Comparison of ENCODE assay signal across 16 cellular contexts in the genomic region with DNA sequence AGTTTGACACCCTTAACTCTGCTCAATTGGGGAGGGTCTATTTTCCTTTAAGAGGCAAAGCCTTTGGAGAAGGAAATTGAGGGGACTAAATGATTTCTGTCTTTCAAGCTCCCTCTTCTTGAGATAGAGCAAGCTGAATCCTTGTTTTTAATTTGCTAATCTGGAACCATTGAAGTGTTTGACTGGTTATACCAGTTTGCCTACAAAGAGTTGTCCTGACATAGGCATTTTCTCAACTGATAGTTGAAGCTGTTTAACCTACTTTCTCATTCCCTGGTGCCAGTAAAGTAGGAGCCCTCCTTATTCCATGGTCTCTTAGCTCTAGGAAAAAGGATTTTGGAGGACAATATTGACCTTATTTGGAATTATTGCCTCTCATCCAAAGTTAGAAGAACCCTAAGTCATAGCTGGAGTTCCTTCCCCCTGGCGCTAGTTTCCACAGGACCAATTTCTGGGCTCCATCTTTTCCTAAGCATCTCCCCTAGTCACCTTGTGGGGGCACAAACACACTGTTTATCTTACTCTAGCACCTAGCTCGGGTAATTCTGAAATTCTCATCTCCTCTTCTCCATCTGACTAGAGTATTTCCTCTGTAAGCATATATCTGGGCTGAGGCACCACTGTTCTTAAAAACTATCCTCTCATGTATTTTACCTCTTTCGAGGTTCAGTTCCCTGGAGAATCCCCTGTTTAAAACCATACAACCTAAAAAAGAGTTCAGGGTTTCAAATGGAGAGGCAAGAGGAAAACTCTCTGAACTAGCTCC. TPM values are rescaled to one million over a fixed set of nuclear protein-coding genes. Genes with fewer than 3 reads are reported as not detected.
DNase-seq lines count a peak whose midpoint lies in the region; ATAC-seq and TF ChIP-seq lines count a peak whose summit lies in the region.
"Had no signal": no experiment of that assay in that cellular context is flagged by ENCODE, and none has a peak within 500 bp of the region (broad histone marks: within the 10 kb centered on the region; RNA-seq: fewer than 3 reads in every experiment).

No MANE protein-coding gene starts in this region.

- H3K4me1 ChIP-seq in CD8-positive, alpha-beta T cell (ENCODE audit: insufficient read depth, low read length), result peaks cover 74% of the 10 kb centered on the region
- H3K4me1 ChIP-seq in right atrium auricular region, result peaks cover 0 to 23% of the 10 kb centered on the region in 2 donors

- POLR2A ChIA-PET in CD8-positive, alpha-beta T cell (lab: Charles Lee), result interaction anchor here (0.6 to 1.0 kb wide), 2 partner anchors 12 to 129 kb away, joined by 4 to 5 read pairs; no protein-coding TSS in a partner anchor

- ATAC-seq in CD8-positive, alpha-beta T cell, result no peak
- no peak for ATAC-seq in HG03097 (IDR thresholded peaks at IDR 0.05; ENCODE audit: low FRiP score, unreplicated experiment)
- ATAC-seq in HG02973 (IDR thresholded peaks at IDR 0.05; ENCODE audit: unreplicated experiment), result no peak
- ATAC-seq: gastrocnemius medialis had no signal

- DNase-seq in CD8-positive, alpha-beta T cell, result no peak
- DNase-seq in activated T-helper 1 cell treated with anti-CD3 and anti-CD28 coated beads, Interleukin-12 subunit alpha, Interleukin-12 subunit beta, Interleukin-2, Interleukin-4 antibody, amounts not matched to agents 30 ng/mL and 10 ng/mL and 1 ng/mL, durations not matched to agents 14 hours and 24 hours and 36 hours (ENCODE audit: low spot score), result no peak
- DNase-seq in mesothelial cell of epicardium (ENCODE audit: low spot score in 2 of 2, unreplicated experiment in 2 of 2) (no peak), right atrium auricular region (ENCODE audit: low spot score) (no peak), epidermal melanocyte (ENCODE audit: insufficient read length, low spot score) (no peak)
- DNase-seq: activated CD4-positive, alpha-beta T cell treated with anti-CD3 and anti-CD28 coated beads, Interleukin-2, amount 10 ng/mL, durations not matched to agents 7 days and 5 days; activated gamma-delta T cell; gastrocnemius medialis; NCI-H2081; occipital lobe; spleen; substantia nigra had no signal

- no peaks in the 10 kb centered on the region for H3K9me3 Mint-ChIP-seq in CD8-positive, alpha-beta T cell
- H3K9me3 Mint-ChIP-seq in activated T-helper 1 cell treated with anti-CD3 and anti-CD28 coated beads, Interleukin-12 subunit alpha, Interleukin-12 subunit beta, Interleukin-2, Interleukin-4 antibody, amounts not matched to agents 30 ng/mL and 10 ng/mL and 1 ng/mL, durations not matched to agents 14 hours and 24 hours and 36 hours, result no peaks in the 10 kb centered on the region
- H3K9me3 Mint-ChIP-seq in mesothelial cell of epicardium, result no peaks in the 10 kb centered on the region
- H3K9me3 Mint-ChIP-seq: activated CD4-positive, alpha-beta T cell treated with anti-CD3 and anti-CD28 coated beads, Interleukin-2, amount 10 ng/mL, durations not matched to agents 7 days and 5 days; brain had no signal

- H3K27me3 Mint-ChIP-seq in CD8-positive, alpha-beta T cell (ENCODE audit: low read depth), result no peaks in the 10 kb centered on the region
- H3K27me3 Mint-ChIP-seq in activated T-helper 1 cell treated with anti-CD3 and anti-CD28 coated beads, Interleukin-12 subunit alpha, Interleukin-12 subunit beta, Interleukin-2, Interleukin-4 antibody, amounts not matched to agents 30 ng/mL and 10 ng/mL and 1 ng/mL, durations not matched to agents 14 hours and 24 hours and 36 hours (ENCODE audit: insufficient read depth), result no peaks in the 10 kb centered on the region
- H3K27me3 Mint-ChIP-seq in mesothelial cell of epicardium (ENCODE audit: low read depth), result no peaks in the 10 kb centered on the region
- H3K27me3 Mint-ChIP-seq: activated CD4-positive, alpha-beta T cell treated with anti-CD3 and anti-CD28 coated beads, Interleukin-2, amount 10 ng/mL, durations not matched to agents 7 days and 5 days; brain had no signal

- no peaks in the 10 kb centered on the region for H3K9me3 ChIP-seq in CD8-positive, alpha-beta T cell (ENCODE audit: low read length)
- no peaks in the 10 kb centered on the region for H3K9me3 ChIP-seq in right atrium auricular region
- H3K9me3 ChIP-seq: gastrocnemius medialis, spleen had no signal

- intact Hi-C loops in CD8-positive, alpha-beta T cell (cut with DNase I, micrococcal nuclease), result no loop called here
- intact Hi-C loops in activated T-helper 1 cell treated with anti-CD3 and anti-CD28 coated beads, Interleukin-12 subunit alpha, Interleukin-12 subunit beta, Interleukin-2, Interleukin-4 antibody, amounts not matched to agents 30 ng/mL and 10 ng/mL and 1 ng/mL, durations not matched to agents 14 hours and 24 hours and 36 hours (cut with micrococcal nuclease), result no loop called here

- CTCF ChIA-PET in CD8-positive, alpha-beta T cell (lab: Charles Lee), result interaction anchor here (0.8 to 3.9 kb wide), 5 partner anchors 12 to 125 kb away, joined by 3 to 14 read pairs (median 3); partner anchors contain the start of gene UBE2L6

- TF ChIP-seq CTCF in 22Rv1 (IDR thresholded peaks at IDR 0.05) (no peak), mesothelial cell of epicardium (IDR thresholded peaks at IDR 0.05; ENCODE audit: unreplicated experiment) (no peak), right atrium auricular region (IDR thresholded peaks at IDR 0.05) (no peak)
- no peak for TF ChIP-seq CTCF in CD8-positive, alpha-beta T cell (IDR thresholded peaks at IDR 0.05)

- H3K36me3 ChIP-seq in CD8-positive, alpha-beta T cell (ENCODE audit: insufficient read depth, low read length), result peaks cover 39% of the 10 kb centered on the region
- peaks cover 30% of the 10 kb centered on the region for H3K36me3 ChIP-seq in right atrium auricular region

- peak overlapping the region; percentile 19 for H3K4me3 Mint-ChIP-seq in CD8-positive, alpha-beta T cell
- H3K4me3 Mint-ChIP-seq in activated T-helper 1 cell treated with anti-CD3 and anti-CD28 coated beads, Interleukin-12 subunit alpha, Interleukin-12 subunit beta, Interleukin-2, Interleukin-4 antibody, amounts not matched to agents 30 ng/mL and 10 ng/mL and 1 ng/mL, durations not matched to agents 14 hours and 24 hours and 36 hours, result no peak overlapping the region
- H3K4me3 Mint-ChIP-seq in mesothelial cell of epicardium, result no peak overlapping the region
- H3K4me3 Mint-ChIP-seq: activated CD4-positive, alpha-beta T cell treated with anti-CD3 and anti-CD28 coated beads, Interleukin-2, amount 10 ng/mL, durations not matched to agents 7 days and 5 days had no signal

- no peaks in the 10 kb centered on the region for H3K27me3 ChIP-seq in CD8-positive, alpha-beta T cell (ENCODE audit: insufficient read depth, low read length)
- no peaks in the 10 kb centered on the region for H3K27me3 ChIP-seq in right atrium auricular region
- H3K27me3 ChIP-seq: gastrocnemius medialis, spleen had no signal

- H3K27ac ChIP-seq in 22Rv1 (peak overlapping the region; percentile 26; the same call in 1 of the 2 replicates), right atrium auricular region (no peak overlapping the region)
- H3K27ac ChIP-seq in CD8-positive, alpha-beta T cell (ENCODE audit: low read depth, low read length), result no peak overlapping the region
- H3K27ac ChIP-seq: gastrocnemius medialis, spleen had no signal

- H3K27ac Mint-ChIP-seq in CD8-positive, alpha-beta T cell, result peak overlapping the region; percentile 71
- H3K27ac Mint-ChIP-seq in activated T-helper 1 cell treated with anti-CD3 and anti-CD28 coated beads, Interleukin-12 subunit alpha, Interleukin-12 subunit beta, Interleukin-2, Interleukin-4 antibody, amounts not matched to agents 30 ng/mL and 10 ng/mL and 1 ng/mL, durations not matched to agents 14 hours and 24 hours and 36 hours, result peak overlapping the region; percentile 52
- H3K27ac Mint-ChIP-seq in mesothelial cell of epicardium, result peak overlapping the region; percentile 87
- H3K27ac Mint-ChIP-seq: activated CD4-positive, alpha-beta T cell treated with anti-CD3 and anti-CD28 coated beads, Interleukin-2, amount 10 ng/mL, durations not matched to agents 7 days and 5 days had no signal

- H3K36me3 Mint-ChIP-seq in CD8-positive, alpha-beta T cell, result peaks cover 77% of the 10 kb centered on the region
- peaks cover 35% of the 10 kb centered on the region for H3K36me3 Mint-ChIP-seq in activated T-helper 1 cell treated with anti-CD3 and anti-CD28 coated beads, Interleukin-12 subunit alpha, Interleukin-12 subunit beta, Interleukin-2, Interleukin-4 antibody, amounts not matched to agents 30 ng/mL and 10 ng/mL and 1 ng/mL, durations not matched to agents 14 hours and 24 hours and 36 hours (ENCODE audit: low read depth)
- peaks cover 24% of the 10 kb centered on the region for H3K36me3 Mint-ChIP-seq in mesothelial cell of epicardium

- H3K4me3 ChIP-seq in CD8-positive, alpha-beta T cell (ENCODE audit: low read depth, low read length), result no peak overlapping the region
- no peak overlapping the region for H3K4me3 ChIP-seq in right atrium auricular region
- H3K4me3 ChIP-seq: gastrocnemius medialis, spleen had no signal

- H3K4me1 Mint-ChIP-seq in CD8-positive, alpha-beta T cell (ENCODE audit: low read depth), result peaks cover 84% of the 10 kb centered on the region
- H3K4me1 Mint-ChIP-seq in activated T-helper 1 cell treated with anti-CD3 and anti-CD28 coated beads, Interleukin-12 subunit alpha, Interleukin-12 subunit beta, Interleukin-2, Interleukin-4 antibody, amounts not matched to agents 30 ng/mL and 10 ng/mL and 1 ng/mL, durations not matched to agents 14 hours and 24 hours and 36 hours (ENCODE audit: low read depth), result peaks cover 59% of the 10 kb centered on the region
- peaks cover 15% of the 10 kb centered on the region for H3K4me1 Mint-ChIP-seq in mesothelial cell of epicardium

RNA-seq across cellular contexts. Expression of gene ZDHHC5, which starts 7.4 kb away (rescaled TPM):
- total RNA-seq in CD8-positive, alpha-beta T cell, result 10 to 100 TPM; 65.0 to 66.7 TPM
- 78.4 and 79.1 TPM in 2 replicates for total RNA-seq in activated T-helper 1 cell treated with anti-CD3 and anti-CD28 coated beads, Interleukin-12 subunit alpha, Interleukin-12 subunit beta, Interleukin-2, Interleukin-4 antibody, amounts not matched to agents 30 ng/mL and 10 ng/mL and 1 ng/mL, durations not matched to agents 14 hours and 24 hours and 36 hours
- 53.9 to 57.1 TPM (median 54.2 TPM) in 3 replicates for total RNA-seq in mesothelial cell of epicardium
- 10 to 100 TPM; 44.9 to 56.7 TPM for total RNA-seq in right atrium auricular region

RNA-seq across cellular contexts. Expression of gene CLP1, which starts 17.8 kb away (rescaled TPM):
- total RNA-seq in CD8-positive, alpha-beta T cell, result 10 to 100 TPM; 22.7 to 27.1 TPM
- total RNA-seq in activated T-helper 1 cell treated with anti-CD3 and anti-CD28 coated beads, Interleukin-12 subunit alpha, Interleukin-12 subunit beta, Interleukin-2, Interleukin-4 antibody, amounts not matched to agents 30 ng/mL and 10 ng/mL and 1 ng/mL, durations not matched to agents 14 hours and 24 hours and 36 hours, result 17.8 and 19.1 TPM in 2 replicates
- total RNA-seq in mesothelial cell of epicardium, result 18.4 to 19.6 TPM (median 19.5 TPM) in 3 replicates
- total RNA-seq in right atrium auricular region, result 1 to 10 TPM; 5.9 to 8.1 TPM

RNA-seq across cellular contexts. Expression of gene YPEL4, which starts 25.6 kb away (rescaled TPM):
- 1 to 10 TPM; 7.2 to 7.9 TPM for total RNA-seq in CD8-positive, alpha-beta T cell
- 0.26 and 0.39 TPM in 2 replicates for total RNA-seq in activated T-helper 1 cell treated with anti-CD3 and anti-CD28 coated beads, Interleukin-12 subunit alpha, Interleukin-12 subunit beta, Interleukin-2, Interleukin-4 antibody, amounts not matched to agents 30 ng/mL and 10 ng/mL and 1 ng/mL, durations not matched to agents 14 hours and 24 hours and 36 hours
- total RNA-seq in mesothelial cell of epicardium (0.64 to 1.3 TPM (median 1.1 TPM) in 3 replicates), right atrium auricular region (under 1 TPM; 0.55 to 0.63 TPM)

RNA-seq across cellular contexts. Expression of gene MED19, which starts 36.7 kb away (rescaled TPM):
- 10 to 100 TPM; 18.5 to 19.4 TPM for total RNA-seq in CD8-positive, alpha-beta T cell
- total RNA-seq in activated T-helper 1 cell treated with anti-CD3 and anti-CD28 coated beads, Interleukin-12 subunit alpha, Interleukin-12 subunit beta, Interleukin-2, Interleukin-4 antibody, amounts not matched to agents 30 ng/mL and 10 ng/mL and 1 ng/mL, durations not matched to agents 14 hours and 24 hours and 36 hours, result 14.9 TPM in 2 replicates
- total RNA-seq in mesothelial cell of epicardium, result 19.3 to 19.7 TPM (median 19.6 TPM) in 3 replicates
- total RNA-seq in right atrium auricular region, result 10 to 100 TPM; 15.4 to 17.5 TPM

RNA-seq across cellular contexts. Expression of gene TMX2, which starts 37.0 kb away (rescaled TPM):
- total RNA-seq in CD8-positive, alpha-beta T cell, result 10 to 100 TPM; 38.5 to 42.1 TPM
- total RNA-seq in activated T-helper 1 cell treated with anti-CD3 and anti-CD28 coated beads, Interleukin-12 subunit alpha, Interleukin-12 subunit beta, Interleukin-2, Interleukin-4 antibody, amounts not matched to agents 30 ng/mL and 10 ng/mL and 1 ng/mL, durations not matched to agents 14 hours and 24 hours and 36 hours, result 95.9 and 96.8 TPM in 2 replicates
- total RNA-seq in mesothelial cell of epicardium (62.8 to 64.9 TPM (median 63.8 TPM) in 3 replicates), right atrium auricular region (10 to 100 TPM; 58.5 to 74.2 TPM)
